24 cellular contexts compared by ENCODE assay signal in the genomic region with DNA sequence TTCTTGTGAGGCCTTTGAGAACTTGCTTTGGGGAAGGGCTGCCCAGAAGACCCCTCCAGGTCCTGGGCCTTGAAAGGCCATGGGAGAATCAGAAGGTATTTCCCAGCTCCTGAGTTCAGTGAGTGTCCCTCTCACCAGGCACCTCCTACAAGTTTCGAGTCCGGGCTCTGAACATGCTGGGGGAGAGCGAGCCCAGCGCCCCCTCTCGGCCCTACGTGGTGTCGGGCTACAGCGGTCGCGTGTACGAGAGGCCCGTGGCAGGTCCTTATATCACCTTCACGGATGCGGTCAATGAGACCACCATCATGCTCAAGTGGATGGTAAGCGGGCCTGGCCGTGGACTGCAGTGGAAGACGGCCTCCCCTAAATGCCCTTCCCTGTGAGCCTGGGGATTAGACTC.
"Had no signal": no experiment of that assay in that cellular context is flagged by ENCODE, and none has a peak within 500 bp of the region (broad histone marks: within the 10 kb centered on the region; RNA-seq: fewer than 3 reads in every experiment).

No MANE protein-coding gene starts in this region.

- H3K4me3 Mint-ChIP-seq: activated CD4-positive, alpha-beta memory T cell treated with anti-CD3 and anti-CD28 coated beads, Interleukin-2, amount 10 ng/mL, durations not matched to agents 7 days and 5 days; brain; dendritic cell treated with granulocyte-macrophage colony-stimulating factor and Interleukin-4, amounts not matched to agents 40 ng/mL and 50 ng/mL, for 4 days; immature natural killer cell; mesothelial cell of epicardium; natural killer cell; stimulated activated naive CD8-positive, alpha-beta T cell treated with anti-CD3 and anti-CD28 coated beads, Interleukin-15, Interleukin-2, amounts not matched to agents 100 ng/mL and 50 ng/mL, for 24 hours; T-helper 1 cell treated with Interleukin-12 subunit alpha and Interleukin-12 subunit beta and Interleukin-4 antibody, amounts not matched to agents 30 μg/mL and 1 μg/mL, for 36 hours had no signal

- H3K9me3 ChIP-seq: left ventricle myocardium inferior, pancreas, thyroid gland, upper lobe of right lung had no signal

- H3K27me3 ChIP-seq: foreskin keratinocyte, pancreas, thyroid gland, upper lobe of right lung had no signal

- H3K4me1 ChIP-seq: foreskin keratinocyte had no signal

- H3K4me3 ChIP-seq: left ventricle myocardium inferior, pancreas, thyroid gland, upper lobe of right lung had no signal

- H3K27ac Mint-ChIP-seq: activated CD4-positive, alpha-beta memory T cell treated with anti-CD3 and anti-CD28 coated beads, Interleukin-2, amount 10 ng/mL, durations not matched to agents 7 days and 5 days; activated naive CD4-positive, alpha-beta T cell treated with anti-CD3 and anti-CD28 coated beads, Interleukin-2, amount 50 U/mL, for 72 hours; immature natural killer cell; mesothelial cell of epicardium; natural killer cell; stimulated activated naive CD8-positive, alpha-beta T cell treated with anti-CD3 and anti-CD28 coated beads, Interleukin-15, Interleukin-2, amounts not matched to agents 100 ng/mL and 50 ng/mL, for 24 hours; T-helper 1 cell treated with Interleukin-12 subunit alpha and Interleukin-12 subunit beta and Interleukin-4 antibody, amounts not matched to agents 30 μg/mL and 1 μg/mL, for 36 hours had no signal

- H3K27ac ChIP-seq: foreskin keratinocyte, left ventricle myocardium inferior, pancreas, upper lobe of right lung had no signal

- ATAC-seq: activated naive CD4-positive, alpha-beta T cell treated with anti-CD3 and anti-CD28 coated beads, Interleukin-2, amount 50 U/mL, for 72 hours; foreskin keratinocyte; natural killer cell; pancreas; right cardiac atrium; upper lobe of right lung had no signal

- H3K36me3 Mint-ChIP-seq: activated naive CD4-positive, alpha-beta T cell treated with anti-CD3 and anti-CD28 coated beads, Interleukin-2, amount 50 U/mL, for 72 hours; immature natural killer cell; natural killer cell had no signal

- H3K9me3 Mint-ChIP-seq: activated CD4-positive, alpha-beta memory T cell treated with anti-CD3 and anti-CD28 coated beads, Interleukin-2, amount 10 ng/mL, durations not matched to agents 7 days and 5 days; activated naive CD4-positive, alpha-beta T cell treated with anti-CD3 and anti-CD28 coated beads, Interleukin-2, amount 50 U/mL, for 72 hours; brain; dendritic cell treated with granulocyte-macrophage colony-stimulating factor and Interleukin-4, amounts not matched to agents 40 ng/mL and 50 ng/mL, for 4 days; immature natural killer cell; mesothelial cell of epicardium; natural killer cell; stimulated activated naive CD8-positive, alpha-beta T cell treated with anti-CD3 and anti-CD28 coated beads, Interleukin-15, Interleukin-2, amounts not matched to agents 100 ng/mL and 50 ng/mL, for 24 hours; T-helper 1 cell treated with Interleukin-12 subunit alpha and Interleukin-12 subunit beta and Interleukin-4 antibody, amounts not matched to agents 30 μg/mL and 1 μg/mL, for 36 hours had no signal

- H3K36me3 ChIP-seq: pancreas, upper lobe of right lung had no signal

- DNase-seq: activated CD4-positive, alpha-beta memory T cell treated with anti-CD3 and anti-CD28 coated beads, Interleukin-2, amount 10 ng/mL, durations not matched to agents 7 days and 5 days; activated CD4-positive, alpha-beta T cell treated with anti-CD3 and anti-CD28 coated beads for 48 hours; activated CD4-positive, CD25-positive, alpha-beta regulatory T cell; activated gamma-delta T cell treated with Interleukin-2 at 50 U/mL for 16 hours; aorta; caudate nucleus; effector CD4-positive, alpha-beta T cell; erythroblast; foreskin keratinocyte; immature natural killer cell; left ventricle myocardium inferior; natural killer cell; pancreas; right cardiac atrium; stimulated activated CD4-positive, alpha-beta T cell treated with anti-CD3 and anti-CD28 coated beads, Interleukin-1b, Interleukin-23, amount 100 ng/mL, for 48 hours; substantia nigra; thyroid gland; upper lobe of right lung had no signal
